ENCODE assay signal across 12 cellular contexts in the genomic region with DNA sequence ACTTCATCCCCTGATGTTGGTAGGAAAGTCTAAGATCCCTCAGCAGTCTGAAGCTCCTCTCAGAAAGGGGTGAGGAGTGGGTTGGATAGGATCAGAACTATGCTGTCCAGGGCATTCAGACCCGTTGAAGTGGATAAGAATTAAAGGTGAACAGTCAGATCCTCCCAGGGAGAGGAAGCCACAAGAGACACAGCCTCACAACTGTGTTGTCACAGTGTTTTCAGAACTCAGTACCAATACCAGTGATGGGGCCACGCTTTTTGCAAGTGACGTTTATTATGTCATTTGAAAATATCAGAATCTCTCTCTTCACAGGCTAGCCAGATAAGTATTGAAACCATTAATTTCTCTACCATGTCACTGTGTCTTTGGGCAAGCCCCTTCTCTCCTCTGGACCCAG. TPM values are rescaled to one million over a fixed set of nuclear protein-coding genes. Genes with fewer than 3 reads are reported as not detected.
DNase-seq lines count a peak whose midpoint lies in the region; ATAC-seq and TF ChIP-seq lines count a peak whose summit lies in the region.
"Had no signal": no experiment of that assay in that cellular context is flagged by ENCODE, and none has a peak within 500 bp of the region (broad histone marks: within the 10 kb centered on the region; RNA-seq: fewer than 3 reads in every experiment).

No MANE protein-coding gene starts in this region.

- no peak overlapping the region for H3K27ac Mint-ChIP-seq in Calu3 (ENCODE audit: unreplicated experiment)
- H3K27ac Mint-ChIP-seq: activated CD4-positive, alpha-beta T cell treated with anti-CD3 and anti-CD28 coated beads, Interleukin-2, amount 10 ng/mL, durations not matched to agents 24 days and 14 days had no signal

- no peak overlapping the region for H3K18ac ChIP-seq in neuronal stem cell (ENCODE audit: low read length)

- no peak overlapping the region for H4K91ac ChIP-seq in neuronal stem cell (ENCODE audit: low read depth, low read length, poor library complexity)

- TF ChIP-seq POLR2A in HCT116 (IDR thresholded peaks at IDR 0.05; ENCODE audit: borderline replicate concordance, extremely low read depth, insufficient read depth, insufficient read length), result no peak

- no peaks in the 10 kb centered on the region for H3K36me3 ChIP-seq in HCT116 (ENCODE audit: control insufficient read depth in 1 of 2, insufficient read depth in 2 of 2, low read length in 2 of 2)
- H3K36me3 ChIP-seq in adipocyte (ENCODE audit: control insufficient read depth, insufficient read depth, low read length, severe bottlenecking), result no peaks in the 10 kb centered on the region
- H3K36me3 ChIP-seq in neuronal stem cell (replicated peaks in 1 of 2; ENCODE audit: control insufficient read depth in 2 of 2, insufficient read depth in 2 of 2, low read length in 2 of 2), result no peaks in the 10 kb centered on the region
- H3K36me3 ChIP-seq in colonic mucosa, result no peaks in the 10 kb centered on the region
- H3K36me3 ChIP-seq: esophagus muscularis mucosa, neutrophil had no signal

- H2BK12ac ChIP-seq in neuronal stem cell (ENCODE audit: low read length), result no peak overlapping the region

- H3K36me3 Mint-ChIP-seq in Calu3 (ENCODE audit: insufficient read depth, unreplicated experiment), result no peaks in the 10 kb centered on the region

- H3K4me2 ChIP-seq in HCT116 (ENCODE audit: low read length), result no peak overlapping the region
- H3K4me2 ChIP-seq in neuronal stem cell (ENCODE audit: insufficient read depth, low read length, poor library complexity, severe bottlenecking), result no peak overlapping the region

- H2BK5ac ChIP-seq in neuronal stem cell (ENCODE audit: low read length), result no peak overlapping the region

- no peaks in the 10 kb centered on the region for H3K9me3 ChIP-seq in HCT116 (ENCODE audit: control insufficient read depth in 1 of 2, insufficient read depth in 1 of 2, low read depth in 1 of 2, low read length in 2 of 2)
- H3K9me3 ChIP-seq in adipocyte (ENCODE audit: control insufficient read depth, low read length), result no peaks in the 10 kb centered on the region
- H3K9me3 ChIP-seq in neuronal stem cell (replicated peaks in 1 of 2; ENCODE audit: control insufficient read depth in 2 of 2, insufficient read depth in 1 of 2, low read depth in 1 of 2, low read length in 2 of 2), result no peaks in the 10 kb centered on the region
- no peaks in the 10 kb centered on the region for H3K9me3 ChIP-seq in colonic mucosa
- H3K9me3 ChIP-seq: neutrophil had no signal

- no peak overlapping the region for H3K4me3 Mint-ChIP-seq in Calu3 (ENCODE audit: low read depth, unreplicated experiment)
- H3K4me3 Mint-ChIP-seq: activated CD4-positive, alpha-beta T cell treated with anti-CD3 and anti-CD28 coated beads, Interleukin-2, amount 10 ng/mL, durations not matched to agents 24 days and 14 days had no signal

- DNase-seq in GM12865 (ENCODE audit: low read depth) (peak; percentile 50), HCT116 (ENCODE audit: low read depth, low spot score) (no peak), adipocyte (ENCODE audit: low read depth) (no peak), neuronal stem cell (ENCODE audit: low spot score) (no peak), NCI-H526 treated with DMSO at 0.1 percent for 48 hours (lab: John Stamatoyannopoulos, UW) (no peak), colonic mucosa (no peak), Calu3 (no peak)

- CTCF ChIA-PET in HCT116 (lab: Charles Lee), result interaction anchor here (1.1 to 1.5 kb wide), 5 partner anchors 46 to 661 kb away, joined by 3 to 5 read pairs (median 4); no protein-coding TSS in a partner anchor
- CTCF ChIA-PET in Calu3 (lab: Charles Lee), result interaction anchor here (1.0 kb wide), 1 partner anchor 42 kb away, joined by 3 read pairs; no protein-coding TSS in a partner anchor

- H2AFZ ChIP-seq in HCT116 (ENCODE audit: low read depth, low read length, poor library complexity, severe bottlenecking) (peak overlapping the region; percentile 69), neuronal stem cell (ENCODE audit: low read length) (peak overlapping the region; percentile 68)

- H3K4ac ChIP-seq in neuronal stem cell (ENCODE audit: low read length), result no peak overlapping the region

- RAD21 ChIA-PET in HCT116 (lab: Charles Lee; ENCODE audit: low non-redundant PET in 1 of 2, low total read pairs in 2 of 2, uncharacterized antibody in 2 of 2, unreplicated experiment in 2 of 2), result no interaction called here

- H3K79me2 ChIP-seq in HCT116 (ENCODE audit: insufficient read depth, low read length), result no peaks in the 10 kb centered on the region

- TF ChIP-seq RAD21 in HCT116 (IDR thresholded peaks at IDR 0.05; ENCODE audit: low read depth), result no peak

- H4K20me1 ChIP-seq in HCT116 (ENCODE audit: insufficient read depth), result no peaks in the 10 kb centered on the region

- no peak overlapping the region for H2AK5ac ChIP-seq in neuronal stem cell (ENCODE audit: low read depth, low read length)

- H2BK15ac ChIP-seq in neuronal stem cell (ENCODE audit: low read length), result no peak overlapping the region

- H3K23ac ChIP-seq in neuronal stem cell (ENCODE audit: low read depth, low read length, poor library complexity), result no peak overlapping the region

- ATAC-seq in HCT116 (0 out of 2 replicates have a peak, but pooled peaks have one; percentile 8), GM19328 (IDR thresholded peaks at IDR 0.05; ENCODE audit: unreplicated experiment) (no peak)

- POLR2A ChIA-PET in HCT116 (lab: Charles Lee), result no interaction called here

- H3K9ac ChIP-seq in HCT116 (ENCODE audit: low read length) (no peak overlapping the region), adipocyte (ENCODE audit: low read length) (peak overlapping the region; percentile 56), neuronal stem cell (ENCODE audit: low read depth, low read length, poor library complexity) (no peak overlapping the region), colonic mucosa (ENCODE audit: low read depth in 2 of 2, low read length in 2 of 2) (no peak overlapping the region)

- H3K79me1 ChIP-seq in neuronal stem cell (ENCODE audit: low read depth, low read length), result no peaks in the 10 kb centered on the region

- BruUV-seq in HCT116 (replicated peaks; lab: Mats Ljungman, UMichigan), result no TSS peak
- BruUV-seq in Calu3 (replicated peaks; lab: Mats Ljungman, UMichigan), result no TSS peak

- H3K27me3 Mint-ChIP-seq in Calu3 (ENCODE audit: unreplicated experiment), result no peaks in the 10 kb centered on the region
- H3K27me3 Mint-ChIP-seq: activated CD4-positive, alpha-beta T cell treated with anti-CD3 and anti-CD28 coated beads, Interleukin-2, amount 10 ng/mL, durations not matched to agents 24 days and 14 days had no signal

- no peak overlapping the region for H4K8ac ChIP-seq in neuronal stem cell (ENCODE audit: low read depth, low read length)

- H2BK120ac ChIP-seq in neuronal stem cell (ENCODE audit: low read depth, low read length), result no peak overlapping the region

- H3K27me3 ChIP-seq in HCT116 (ENCODE audit: insufficient read depth, low read length), result no peaks in the 10 kb centered on the region
- H3K27me3 ChIP-seq in adipocyte (replicated peaks; ENCODE audit: control insufficient read depth, insufficient read depth, low read length), result no peaks in the 10 kb centered on the region
- H3K27me3 ChIP-seq in neuronal stem cell (ENCODE audit: control insufficient read depth in 3 of 3, insufficient read depth in 3 of 3, low read depth in 1 of 3, low read length in 3 of 3), result peaks cover 0 to 10% (median 0%) of the 10 kb centered on the region in 3 experiments
- no peaks in the 10 kb centered on the region for H3K27me3 ChIP-seq in colonic mucosa
- H3K27me3 ChIP-seq: esophagus muscularis mucosa, neutrophil had no signal

- no peaks in the 10 kb centered on the region for H3K9me2 ChIP-seq in HCT116 (ENCODE audit: insufficient read depth)

- peaks cover 7% of the 10 kb centered on the region for H3K9me3 Mint-ChIP-seq in Calu3 (ENCODE audit: low read depth, unreplicated experiment)
- H3K9me3 Mint-ChIP-seq: activated CD4-positive, alpha-beta T cell treated with anti-CD3 and anti-CD28 coated beads, Interleukin-2, amount 10 ng/mL, durations not matched to agents 24 days and 14 days had no signal

- H3K27ac ChIP-seq in HCT116 (ENCODE audit: low read depth, low read length) (no peak overlapping the region), neuronal stem cell (replicated peaks; ENCODE audit: low read length) (no peak overlapping the region), colonic mucosa (no peak overlapping the region)
- H3K27ac ChIP-seq: esophagus muscularis mucosa, neutrophil, SK-N-MC had no signal

- WGBS in neuronal stem cell (ENCODE audit: extremely low coverage in 2 of 2, insufficient read length in 2 of 2, insufficient replicate concordance in 1 of 2), 2 donors, result no CpG with 5 or more reads among the region's 3 CpGs

- TF ChIP-seq CTCF in GM12865 (IDR thresholded peaks at IDR 0.05; ENCODE audit: insufficient read depth, low read depth, low read length, missing control alignments) (no peak), HCT116 (IDR thresholded peaks at IDR 0.05 in 2 of 3, conservative IDR thresholded peaks at IDR 0.05 in 1 of 3; ENCODE audit: borderline replicate concordance in 1 of 3, insufficient read depth in 1 of 3, low read depth in 2 of 3, low read length in 2 of 3) (no peak), colonic mucosa (IDR thresholded peaks at IDR 0.05) (no peak), Calu3 (IDR thresholded peaks at IDR 0.05; ENCODE audit: unreplicated experiment) (no peak)

- H3K4me1 Mint-ChIP-seq in Calu3 (ENCODE audit: low read depth, unreplicated experiment), result peaks cover 7% of the 10 kb centered on the region

- intact Hi-C loops in HCT116 (cut with micrococcal nuclease) (no loop called here), colonic mucosa (cut with DNase I) (loop anchor here (10.0 kb wide), 1 partner anchor 190 kb away; no protein-coding TSS in a partner anchor), Calu3 (cut with micrococcal nuclease; ENCODE audit: unreplicated experiment) (no loop called here)

- H3K14ac ChIP-seq in neuronal stem cell (ENCODE audit: low read length), result no peak overlapping the region

- H3K4me1 ChIP-seq in HCT116 (ENCODE audit: control insufficient read depth in 1 of 2, insufficient read depth in 2 of 2, low read length in 2 of 2) (peaks cover 0 to 12% of the 10 kb centered on the region in 2 experiments; a peak in 2 of 4 replicates), adipocyte (ENCODE audit: control insufficient read depth, insufficient read depth, low read length) (peaks cover 7% of the 10 kb centered on the region), neuronal stem cell (ENCODE audit: control insufficient read depth in 2 of 2, insufficient read depth in 1 of 2, low read depth in 1 of 2, low read length in 2 of 2) (peaks cover 2 to 4% of the 10 kb centered on the region in 2 donors), colonic mucosa (no peaks in the 10 kb centered on the region)

- H3K4me3 ChIP-seq in GM12865 (ENCODE audit: low read depth, low read length) (no peak overlapping the region), HCT116 (replicated peaks in 1 of 2; ENCODE audit: low read depth in 1 of 2, low read length in 2 of 2) (no peak overlapping the region), adipocyte (ENCODE audit: low read length) (no peak overlapping the region), neuronal stem cell (ENCODE audit: low read length in 2 of 2) (no peak overlapping the region), colonic mucosa (no peak overlapping the region)
- H3K4me3 ChIP-seq: esophagus muscularis mucosa, SK-N-MC had no signal

RNA-seq across cellular contexts. Expression of a gene that starts 15.4 kb away (rescaled TPM):
- total RNA-seq in HCT116 (2021; ENCODE audit: unreplicated experiment), result 41.2 TPM
- 18.1 and 18.6 TPM in 2 replicates for polyA plus RNA-seq in HCT116 (2012)
- 38.4 TPM for polyA plus RNA-seq in neuronal stem cell (2013, experiment 1 of 2)
- 40.8 TPM for polyA plus RNA-seq in neuronal stem cell (2013, experiment 2 of 2)
- total RNA-seq in colonic mucosa, result 10 to 100 TPM; 40.3 to 55.8 TPM
- total RNA-seq in Calu3 (2022), result 50.0 and 51.2 TPM in 2 replicates
